Comparison of ENCODE assay signal across 8 cellular contexts in genomic region chr7:85185355-85186082, GRCh38. TPM values are rescaled to one million over a fixed set of nuclear protein-coding genes. Genes with fewer than 3 reads are reported as not detected.
DNase-seq lines count a peak whose midpoint lies in the region; ATAC-seq and TF ChIP-seq lines count a peak whose summit lies in the region.

No MANE protein-coding gene starts in this region.

- H2BK5ac ChIP-seq in trophoblast cell (ENCODE audit: low read depth, low read length, poor library complexity): no peak overlapping the region

- intact Hi-C loops in Right ventricle myocardium superior (cut with DNase I): no loop called here

- H3K9me3 ChIP-seq in WERI-Rb-1 (ENCODE audit: severe bottlenecking): no peaks in the 10 kb centered on the region
- no peaks in the 10 kb centered on the region for H3K9me3 ChIP-seq in trophoblast cell (ENCODE audit: insufficient read depth, low read depth, low read length)

- H3K23ac ChIP-seq in trophoblast cell (ENCODE audit: low read length): no peak overlapping the region

- no peaks in the 10 kb centered on the region for H3K79me1 ChIP-seq in trophoblast cell (ENCODE audit: low read length)

- H3K4me1 Mint-ChIP-seq in HFFc6 (ENCODE audit: low read depth): peaks cover 41% of the 10 kb centered on the region

- H4K12ac ChIP-seq in trophoblast cell (ENCODE audit: low read depth, low read length): no peak overlapping the region

- H4K8ac ChIP-seq in trophoblast cell (ENCODE audit: low read depth, low read length): no peak overlapping the region

- TF ChIP-seq CTCF in HFFc6 (IDR thresholded peaks at IDR 0.05) (peak; percentile 47; the same call in 1 of the 2 replicates), WERI-Rb-1 (IDR thresholded peaks at IDR 0.05; ENCODE audit: low read depth, low read length) (no peak)

- H2AK5ac ChIP-seq in trophoblast cell (ENCODE audit: low read length): no peak overlapping the region

- H3K4me1 ChIP-seq in trophoblast cell (ENCODE audit: control insufficient read depth in 1 of 2, insufficient read depth in 2 of 2, low read length in 2 of 2): no peaks in the 10 kb centered on the region

- no peak overlapping the region for H3K9ac ChIP-seq in trophoblast cell (ENCODE audit: low read length)

- no peak overlapping the region for H3K4ac ChIP-seq in trophoblast cell (ENCODE audit: low read depth, low read length)

- peak overlapping the region; percentile 99 for H3K4me2 ChIP-seq in trophoblast cell (ENCODE audit: low read length)

- H3K27me3 ChIP-seq in WERI-Rb-1 (ENCODE audit: insufficient read depth, low read depth, severe bottlenecking) (peaks cover 6% of the 10 kb centered on the region), trophoblast cell (ENCODE audit: insufficient read depth, low read length) (no peaks in the 10 kb centered on the region)

- H3K4me3 Mint-ChIP-seq in HFFc6: peak overlapping the region; percentile 96

- H3K14ac ChIP-seq in trophoblast cell (ENCODE audit: low read length): no peak overlapping the region

- no peak overlapping the region for H3K18ac ChIP-seq in trophoblast cell (ENCODE audit: low read length)

- H3K36me3 ChIP-seq in WERI-Rb-1 (no peaks in the 10 kb centered on the region), trophoblast cell (ENCODE audit: control insufficient read depth in 1 of 2, insufficient read depth in 2 of 2, low read length in 2 of 2) (no peaks in the 10 kb centered on the region)

- peaks cover 10% of the 10 kb centered on the region for H3K36me3 Mint-ChIP-seq in HFFc6 (ENCODE audit: low read depth)

- no peak overlapping the region for H2BK12ac ChIP-seq in trophoblast cell (ENCODE audit: low read length)

- peak overlapping the region; percentile 90 for H3K27ac Mint-ChIP-seq in HFFc6

- no CpG with 5 or more reads among the region's 42 CpGs for WGBS in trophoblast cell (ENCODE audit: extremely low coverage, insufficient coverage, insufficient read length)

- no peaks in the 10 kb centered on the region for H3K9me3 Mint-ChIP-seq in HFFc6

- H2BK120ac ChIP-seq in trophoblast cell (ENCODE audit: insufficient read depth, low read length, poor library complexity): no peak overlapping the region

- no peak overlapping the region for H4K91ac ChIP-seq in trophoblast cell (ENCODE audit: low read depth, low read length)

- DNase-seq in ACHN (peak; percentile 16), HFFc6 (peak; percentile 82), WERI-Rb-1 (peak; percentile 51), Right ventricle myocardium superior (peak; percentile 63), trophoblast cell (peak in 1 of 2 donors; percentile 3), G401 (ENCODE audit: low spot score) (no peak)

- peak overlapping the region; percentile 14 for H2AFZ ChIP-seq in trophoblast cell (ENCODE audit: insufficient read depth, low read length, poor library complexity)

- H3K4me3 ChIP-seq in WERI-Rb-1 (ENCODE audit: low read depth, low read length): peak overlapping the region; percentile 69
- H3K4me3 ChIP-seq in trophoblast cell (ENCODE audit: low read depth, low read length): peak overlapping the region; percentile 76

- ATAC-seq in Right ventricle myocardium superior (ENCODE audit: poor library complexity): peak; percentile 77
- no peak for ATAC-seq in GM21367 (IDR thresholded peaks at IDR 0.05; ENCODE audit: unreplicated experiment)
- ATAC-seq in GM21528 (IDR thresholded peaks at IDR 0.05; ENCODE audit: low FRiP score, unreplicated experiment): no peak

- peaks cover 5% of the 10 kb centered on the region for H3K27me3 Mint-ChIP-seq in HFFc6 (ENCODE audit: insufficient read depth)

- H3K27ac ChIP-seq in WERI-Rb-1: no peak overlapping the region
- no peak overlapping the region for H3K27ac ChIP-seq in trophoblast cell (ENCODE audit: low read depth, low read length)

- H3K79me2 ChIP-seq in trophoblast cell (ENCODE audit: control insufficient read depth, insufficient read depth, low read length, poor library complexity): no peaks in the 10 kb centered on the region

- in situ Hi-C loops in ACHN (cut with HindIII; ENCODE audit: low pct_ligation_motif_present, low pct_unique_long_range_greater_than_20kb, low sequenced_read_pairs): no loop called here
- in situ Hi-C loops in G401 (cut with HindIII; ENCODE audit: low sequenced_read_pairs): no loop called here

RNA-seq across cellular contexts. Expression of gene SEMA3D, which starts 1.3 kb away (rescaled TPM):
- 10 to 100 TPM; 16.5 to 23.7 (median 22.4) TPM for total RNA-seq in HFFc6 (2021; fragmentation: NEBNext Ultra II Directional; extraction: Animal tissue kit (Norgen Biotek cat#: 25700))
- 1.1 TPM for total RNA-seq in Right ventricle myocardium superior
- 2.0 and 2.4 TPM in 2 replicates for polyA plus RNA-seq in trophoblast cell (2013)
- total RNA-seq in G401 (2014; rRNA removed; shearing (Covaris generic)): 0.06 and 1.6 TPM in 2 replicates
